ENCODE assay signal across 19 cellular contexts in the genomic region with DNA sequence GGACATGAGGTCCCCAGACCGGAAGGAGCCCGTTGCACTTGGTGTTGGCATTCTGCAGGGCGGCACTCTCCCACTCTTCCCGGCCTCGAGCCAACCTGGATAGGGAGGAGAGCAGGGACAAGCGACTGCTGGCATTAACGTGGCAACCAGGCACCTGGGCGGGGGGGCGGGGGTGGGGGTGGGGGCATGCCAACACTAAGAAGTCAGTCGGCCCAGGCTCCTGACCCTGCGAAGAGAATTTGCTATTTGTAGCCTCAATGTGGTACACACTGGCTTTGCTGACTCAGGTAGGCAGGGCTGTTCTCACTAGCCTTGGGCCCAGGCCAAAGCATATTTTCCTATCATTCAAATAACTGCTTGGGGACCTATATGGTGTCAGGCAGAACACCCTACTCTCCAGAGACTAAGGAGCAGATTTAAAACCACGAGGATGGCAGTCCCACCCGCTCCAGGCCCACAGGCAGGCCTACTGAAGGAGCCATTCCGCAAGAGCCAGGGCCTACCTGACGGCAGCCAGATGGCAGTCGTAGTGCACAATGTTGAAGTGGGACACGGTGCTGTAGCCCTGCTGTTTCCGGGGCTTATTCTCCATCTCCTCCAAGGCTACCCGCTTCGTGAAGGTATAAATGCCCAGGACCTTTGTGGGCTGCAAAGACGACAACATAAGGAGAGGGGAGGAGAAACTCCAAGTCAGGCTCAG.
DNase-seq lines count a peak whose midpoint lies in the region; ATAC-seq, FAIRE-seq and TF ChIP-seq lines count a peak whose summit lies in the region.
"Had no signal": no experiment of that assay in that cellular context is flagged by ENCODE, and none has a peak within 500 bp of the region (broad histone marks: within the 10 kb centered on the region; RNA-seq: fewer than 3 reads in every experiment).

No MANE protein-coding gene starts in this region.

- ATAC-seq in HepG2, result no peak
- ATAC-seq in heart right ventricle, result peak in 7 of 8 donors; percentile 25 to 79 (median 59)
- ATAC-seq in SK-N-SH treated with all-trans-retinoic acid at 6 μM for 48 hours, result no peak
- ATAC-seq: activated naive CD4-positive, alpha-beta T cell treated with anti-CD3 and anti-CD28 coated beads, Interleukin-2, amount 50 U/mL, for 72 hours; stimulated activated effector memory CD8-positive, alpha-beta T cell treated with anti-CD3 and anti-CD28 coated beads, Interleukin-12 subunit alpha, Interleukin-12 subunit beta, amount 100 ng/mL, for 72 hours had no signal

- peaks cover 2 to 32% (median 25%) of the 10 kb centered on the region in 4 donors for H3K4me1 ChIP-seq in liver (ENCODE audit: control insufficient read depth in 4 of 4, insufficient read depth in 4 of 4, low read length in 3 of 4)
- H3K4me1 ChIP-seq in HepG2 (ENCODE audit: insufficient read depth, low read length), result peaks cover 17% of the 10 kb centered on the region
- H3K4me1 ChIP-seq in heart right ventricle, result peaks cover under 1 to 41% (median 14%) of the 10 kb centered on the region in 9 donors
- H3K4me1 ChIP-seq in neutrophil (ENCODE audit: control insufficient read depth in 1 of 2, insufficient read depth in 1 of 2, low read depth in 1 of 2, low read length in 1 of 2), result peaks cover 60 to 61% of the 10 kb centered on the region in 2 experiments

- no peak overlapping the region for H3K4me3 ChIP-seq in liver (ENCODE audit: low read depth in 1 of 3, low read length in 3 of 3)
- no peak overlapping the region for H3K4me3 ChIP-seq in HepG2 (replicated peaks in 1 of 3; ENCODE audit: insufficient read depth in 1 of 3, low read depth in 2 of 3, low read length in 3 of 3)
- no peak overlapping the region for H3K4me3 ChIP-seq in heart right ventricle
- peak overlapping the region; percentile 5 to 17 for H3K4me3 ChIP-seq in neutrophil (ENCODE audit: low read depth in 1 of 2, low read length in 1 of 2)
- H3K4me3 ChIP-seq: PC-9, tibial artery had no signal

- no peak for DNase-seq in HepG2 (ENCODE audit: low spot score)
- peak; percentile 31 to 32 for DNase-seq in heart right ventricle
- DNase-seq in GF-D8 (lab: John Stamatoyannopoulos, UW), result no peak
- no peak for DNase-seq in SHP77 treated with DMSO at 0.1 percent for 48 hours (lab: John Stamatoyannopoulos, UW)
- no peak for DNase-seq in NCI-H2081 treated with DMSO at 0.1 percent for 48 hours (lab: John Stamatoyannopoulos, UW)
- DNase-seq: activated CD4-positive, alpha-beta T cell treated with anti-CD3 and anti-CD28 coated beads for 48 hours; CD4-positive, CD25-positive, alpha-beta regulatory T cell; immature natural killer cell; Kasumi-1; NCI-H1105 treated with DMSO at 0.1 percent for 48 hours; NCI-H2171 treated with DMSO at 0.1 percent for 48 hours; NCI-H774; PC-9 had no signal

- intact Hi-C loops in HepG2 (cut with micrococcal nuclease; ENCODE audit: unreplicated experiment), result loop anchor here (5.0 kb wide), 1 partner anchor 74 kb away; no protein-coding TSS in a partner anchor
- intact Hi-C loops in heart right ventricle (cut with DNase I), result loop anchor here in 3 of 10 donors (5.0 to 10.0 kb wide), 2 partner anchors 179 to 202 kb away; no protein-coding TSS in a partner anchor

- H3K27ac ChIP-seq in liver (ENCODE audit: low read depth in 1 of 2, low read length in 2 of 2) (peak overlapping the region; percentile 32 to 39), HepG2 (ENCODE audit: extremely low read length, insufficient read depth, low read length) (no peak overlapping the region), heart right ventricle (peak overlapping the region in 6 of 10 donors; percentile 2 to 56 (median 24)), neutrophil (peak overlapping the region; percentile 88)
- H3K27ac ChIP-seq: PC-9, tibial artery had no signal

- POLR2A ChIA-PET in HepG2 (lab: Yijun Ruan, JAX), result no interaction called here

- no peak for TF ChIP-seq POLR2A in HepG2 (IDR thresholded peaks at IDR 0.05; ENCODE audit: insufficient read depth in 1 of 2, low read depth in 2 of 2, low read length in 2 of 2)

- H2AFZ ChIP-seq in HepG2 (ENCODE audit: low read length), result no peak overlapping the region
- H2AFZ ChIP-seq: PC-9 had no signal

- H3K27me3 ChIP-seq in liver (ENCODE audit: control insufficient read depth in 4 of 4, insufficient read depth in 4 of 4, low read length in 3 of 4) (no peaks in the 10 kb centered on the region), HepG2 (ENCODE audit: control insufficient read depth in 1 of 2, insufficient read depth in 2 of 2, low read length in 2 of 2) (no peaks in the 10 kb centered on the region), heart right ventricle (no peaks in the 10 kb centered on the region), neutrophil (no peaks in the 10 kb centered on the region)
- H3K27me3 ChIP-seq: tibial artery had no signal

- CTCF ChIA-PET in HepG2 (lab: Yijun Ruan, JAX; ENCODE audit: low intra/inter-chr PET ratio, low total read pairs), result no interaction called here

- no peak for TF ChIP-seq CTCF in liver (IDR thresholded peaks at IDR 0.05; ENCODE audit: low read depth, low read length, missing input control)
- TF ChIP-seq CTCF in HepG2 (CRISPR knock-in tag; IDR thresholded peaks at IDR 0.05), result no peak
- peak in 1 of 9 donors; percentile 24 for TF ChIP-seq CTCF in heart right ventricle (IDR thresholded peaks at IDR 0.05)
- TF ChIP-seq CTCF in neutrophil (IDR thresholded peaks at IDR 0.05), result no peak

- H3K36me3 ChIP-seq in liver (ENCODE audit: control insufficient read depth in 4 of 4, insufficient read depth in 3 of 4, low read depth in 1 of 4, low read length in 3 of 4) (peaks cover 10 to 57% (median 51%) of the 10 kb centered on the region in 4 donors), HepG2 (replicated peaks in 1 of 2; ENCODE audit: control insufficient read depth in 1 of 2, insufficient read depth in 2 of 2, low read length in 2 of 2) (peaks cover 36 to 96% of the 10 kb centered on the region in 2 experiments), heart right ventricle (peaks cover 0 to 100% (median 66%) of the 10 kb centered on the region in 9 donors), neutrophil (peaks cover 71% of the 10 kb centered on the region)

- no peak for TF ChIP-seq RAD21 in liver (IDR thresholded peaks at IDR 0.05)
- TF ChIP-seq RAD21 in HepG2 (CRISPR knock-in tag; IDR thresholded peaks at IDR 0.05), result no peak

- WGBS in liver, result 71% methylated on average over 21 of the region's 21 CpGs
- 98% methylated on average over 15 of the region's 21 CpGs for WGBS in HepG2 (ENCODE audit: low lambda C conversion rate)
- 67 to 71% methylated on average over 21 of the region's 21 CpGs for WGBS in heart right ventricle, 2 donors

- H3K9ac ChIP-seq in liver (ENCODE audit: low read depth in 1 of 2, low read length in 2 of 2) (no peak overlapping the region), HepG2 (ENCODE audit: insufficient read depth, low read depth, low read length) (no peak overlapping the region)

- H3K9me3 ChIP-seq in liver (ENCODE audit: control insufficient read depth in 4 of 4, low read length in 3 of 4), result no peaks in the 10 kb centered on the region
- H3K9me3 ChIP-seq in HepG2 (ENCODE audit: low read length), result no peaks in the 10 kb centered on the region
- H3K9me3 ChIP-seq in heart right ventricle, result no peaks in the 10 kb centered on the region
- H3K9me3 ChIP-seq in neutrophil, result no peaks in the 10 kb centered on the region
- H3K9me3 ChIP-seq: tibial artery had no signal

- H3K79me2 ChIP-seq in HepG2 (ENCODE audit: insufficient read depth, low read length), result no peaks in the 10 kb centered on the region

- no peak for TF ChIP-seq EP300 in HepG2 (IDR thresholded peaks at IDR 0.05; ENCODE audit: low read depth in 2 of 2, low read length in 2 of 2)
- TF ChIP-seq EP300 in HepG2 (CRISPR knock-in tag; IDR thresholded peaks at IDR 0.05; ENCODE audit: borderline replicate concordance), result no peak

- no TSS peak for BruUV-seq in HepG2 (replicated peaks; lab: Mats Ljungman, UMichigan)

- in situ Hi-C loops in HepG2 (cut with HindIII; ENCODE audit: extremely low pct_ligation_motif_present, low pct_unique_long_range_greater_than_20kb), result no loop called here

- H3K4me2 ChIP-seq in HepG2 (ENCODE audit: low read depth, low read length), result no peak overlapping the region
- H3K4me2 ChIP-seq: PC-9 had no signal

- H4K20me1 ChIP-seq in HepG2 (ENCODE audit: insufficient read depth, low read length), result no peaks in the 10 kb centered on the region

- FAIRE-seq in HepG2 (lab: Jason Lieb, UNC), result no peak

TF ChIP-seq in liver, 16 proteins besides CTCF, POLR2A, EP300 and RAD21 (continues in another document):
- no peak for TF ChIP-seq JUND (IDR thresholded peaks at IDR 0.05)
- TF ChIP-seq GABPA (IDR thresholded peaks at IDR 0.05 in 1 of 2, conservative IDR thresholded peaks at IDR 0.05 in 1 of 2), result no peak
- no peak for TF ChIP-seq SP1 (IDR thresholded peaks at IDR 0.05)
- no peak for TF ChIP-seq FOXA1 (IDR thresholded peaks at IDR 0.05)
- no peak for TF ChIP-seq FOXA2 (IDR thresholded peaks at IDR 0.05)
- no peak for TF ChIP-seq EGR1 (IDR thresholded peaks at IDR 0.05; ENCODE audit: low read depth in 2 of 2)

TF ChIP-seq in HepG2, 621 proteins besides CTCF, POLR2A, EP300 and RAD21 (continues in another document):
- TF ChIP-seq MAFK (conservative IDR thresholded peaks at IDR 0.05 in 1 of 2, IDR thresholded peaks at IDR 0.05 in 1 of 2; ENCODE audit: low read length in 2 of 2), result 0 out of 4 replicates have a peak, but pooled peaks of 1 of the 2 experiments have one; percentile 1
- TF ChIP-seq IRF9 (CRISPR knock-in tag; IDR thresholded peaks at IDR 0.05; ENCODE audit: borderline replicate concordance), result no peak

TF ChIP-seq in SK-N-SH treated with all-trans-retinoic acid at 6 μM for 48 hours, 23 proteins besides CTCF, POLR2A, EP300 and RAD21 (continues in another document):
- TF ChIP-seq CSDC2 (CRISPR knock-in tag; IDR thresholded peaks at IDR 0.05) (no peak), SNAI2 (CRISPR knock-in tag; IDR thresholded peaks at IDR 0.05) (no peak), TOX (CRISPR knock-in tag; IDR thresholded peaks at IDR 0.05; ENCODE audit: borderline replicate concordance) (no peak), ZC3H10 (CRISPR knock-in tag; IDR thresholded peaks at IDR 0.05) (no peak), ZFP30 (CRISPR knock-in tag; IDR thresholded peaks at IDR 0.05) (no peak), GLIS3 (CRISPR knock-in tag; IDR thresholded peaks at IDR 0.05) (no peak), TCF4 (CRISPR knock-in tag; IDR thresholded peaks at IDR 0.05; ENCODE audit: borderline replicate concordance) (no peak), OSR1 (CRISPR knock-in tag; IDR thresholded peaks at IDR 0.05) (no peak), ISL1 (CRISPR knock-in tag; IDR thresholded peaks at IDR 0.05) (no peak), ARNTL (CRISPR knock-in tag; IDR thresholded peaks at IDR 0.05; ENCODE audit: borderline replicate concordance, low read depth) (no peak)

Comparison
In these comparisons a context has a peak if more than half of its experiments do, and no peak if none do; other contexts are left out.
1. H3K4me3 ChIP-seq: peak in neutrophil (2 of 2); none in liver (0 of 3), HepG2 (0 of 3) and heart right ventricle (0 of 10).
2. ATAC-seq: peak in heart right ventricle (7 of 8); none in HepG2 (single experiment) and SK-N-SH treated with all-trans-retinoic acid at 6 μM for 48 hours (single experiment).
3. DNase-seq: peak in heart right ventricle (2 of 2); none in HepG2 (single experiment), GF-D8 (single experiment), SHP77 treated with DMSO at 0.1 percent for 48 hours (single experiment) and NCI-H2081 treated with DMSO at 0.1 percent for 48 hours (single experiment).